Comparison of ENCODE assay signal across 9 cellular contexts in the genomic region with DNA sequence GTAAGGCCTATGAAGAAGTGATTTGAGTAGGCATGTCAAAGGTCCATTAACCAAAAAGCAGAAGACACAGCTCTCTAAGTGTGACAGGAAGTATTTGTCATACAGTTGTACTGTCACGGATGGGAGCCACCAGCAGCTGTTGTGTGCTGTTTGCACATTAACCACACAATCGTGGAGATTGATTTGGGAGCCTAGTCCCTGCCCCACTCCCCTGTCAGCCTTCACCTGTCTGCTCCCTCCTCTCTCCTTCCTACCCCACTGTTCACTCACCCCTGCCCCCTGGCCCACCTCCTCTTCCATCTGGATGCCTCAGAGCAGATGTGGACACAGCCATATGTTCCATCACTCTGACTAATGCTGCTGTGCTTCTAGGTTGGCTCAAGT.
DNase-seq lines count a peak whose midpoint lies in the region; ATAC-seq and TF ChIP-seq lines count a peak whose summit lies in the region.
"Had no signal": no experiment of that assay in that cellular context is flagged by ENCODE, and none has a peak within 500 bp of the region (broad histone marks: within the 10 kb centered on the region; RNA-seq: fewer than 3 reads in every experiment).

No MANE protein-coding gene starts in this region.

- no peak overlapping the region for H3K4me3 Mint-ChIP-seq in nephron progenitor cell

- intact Hi-C loops in OCI-LY7 (cut with micrococcal nuclease; ENCODE audit: unreplicated experiment): loop anchor here (1.0 to 2.0 kb wide), 6 partner anchors 44 to 689 kb away; no protein-coding TSS in a partner anchor

- no peaks in the 10 kb centered on the region for H3K9me3 Mint-ChIP-seq in nephron progenitor cell

- H3K9me2 ChIP-seq in OCI-LY7 (ENCODE audit: insufficient read depth, low read length): no peaks in the 10 kb centered on the region

- peak overlapping the region; percentile 73 for H3K4me2 ChIP-seq in OCI-LY7 (ENCODE audit: low read length)

- H3K27me3 Mint-ChIP-seq in nephron progenitor cell (ENCODE audit: low read depth, poor library complexity): peaks cover 4% of the 10 kb centered on the region

- peaks cover 99% of the 10 kb centered on the region for H3K4me1 ChIP-seq in OCI-LY7 (ENCODE audit: insufficient read depth, low read length, poor library complexity, severe bottlenecking)

- H3K36me3 Mint-ChIP-seq in nephron progenitor cell (ENCODE audit: low read depth): no peaks in the 10 kb centered on the region

- no peaks in the 10 kb centered on the region for H4K20me1 ChIP-seq in OCI-LY7 (ENCODE audit: insufficient read depth, low read length)

- DNase-seq in DMS53 (lab: John Stamatoyannopoulos, UW) (peak; percentile 88), OCI-LY7 (ENCODE audit: low spot score) (peak; percentile 98), NCI-H1105 (lab: John Stamatoyannopoulos, UW) (no peak), nephron progenitor cell (no peak), foreskin melanocyte (no peak)
- DNase-seq in activated naive CD4-positive, alpha-beta T cell (lab: John Stamatoyannopoulos, UW): no peak

- ATAC-seq in GM19324 (IDR thresholded peaks at IDR 0.05; ENCODE audit: low FRiP score, unreplicated experiment): peak; percentile 58
- peak; percentile 75 for ATAC-seq in HG03135 (IDR thresholded peaks at IDR 0.05; ENCODE audit: unreplicated experiment)

- TF ChIP-seq CTCF in OCI-LY7 (conservative IDR thresholded peaks at IDR 0.05; ENCODE audit: low read length) (no peak), nephron progenitor cell (IDR thresholded peaks at IDR 0.05) (no peak)

- no peaks in the 10 kb centered on the region for H3K36me3 ChIP-seq in OCI-LY7 (ENCODE audit: insufficient read depth, low read length)

- H3K9me3 ChIP-seq in OCI-LY7 (ENCODE audit: low read length): no peaks in the 10 kb centered on the region

- BruUV-seq in OCI-LY7 (replicated peaks; lab: Mats Ljungman, UMichigan): no TSS peak

- H3K4me1 Mint-ChIP-seq in nephron progenitor cell: peaks cover 22% of the 10 kb centered on the region

- no peaks in the 10 kb centered on the region; the same call in 1 of the 2 replicates for H3K79me2 ChIP-seq in OCI-LY7 (ENCODE audit: insufficient read depth, low read depth, low read length)

- no peak overlapping the region for H3K27ac Mint-ChIP-seq in nephron progenitor cell

- no peak overlapping the region for H2AFZ ChIP-seq in OCI-LY7 (ENCODE audit: low read length)

- POLR2A ChIA-PET in OCI-LY7 (lab: Charles Lee): interaction anchor here (0.6 to 12.7 kb wide), 25 partner anchors 9 to 1437 kb away, joined by 3 to 649 read pairs (median 5); partner anchors contain the start of genes AKIRIN2 and CNR1

- CTCF ChIA-PET in OCI-LY7 (lab: Charles Lee; ENCODE audit: unreplicated experiment): interaction anchor here (1.5 to 1.8 kb wide), 3 partner anchors 18 to 47 kb away, joined by 3 to 6 read pairs (median 5); no protein-coding TSS in a partner anchor

- peak overlapping the region; percentile 99 for H3K27ac ChIP-seq in OCI-LY7 (ENCODE audit: low read depth, low read length, poor library complexity, severe bottlenecking)
- H3K27ac ChIP-seq: VCaP had no signal

- H3K4me3 ChIP-seq in OCI-LY7 (ENCODE audit: low read depth, low read length, poor library complexity, severe bottlenecking): peak overlapping the region; percentile 31

Comparison
In these comparisons a context has a peak if more than half of its experiments do, and no peak if none do; other contexts are left out.
1. DNase-seq: peak in DMS53 (single experiment) and OCI-LY7 (single experiment); none in NCI-H1105 (single experiment), nephron progenitor cell (single experiment), activated naive CD4-positive, alpha-beta T cell (0 of 4) and foreskin melanocyte (single experiment).